Comparison of ENCODE assay signal across 8 cellular contexts in genomic region chr13:91347212-91347995, GRCh38. TPM values are rescaled to one million over a fixed set of nuclear protein-coding genes. Genes with fewer than 3 reads are reported as not detected.
DNase-seq lines count a peak whose midpoint lies in the region; ATAC-seq and TF ChIP-seq lines count a peak whose summit lies in the region.

Gene MIR17HG, plus strand, starts transcription at chr13:91347687.

- TF ChIP-seq CTCF in PC-9 (conservative IDR thresholded peaks at IDR 0.05), result no peak
- TF ChIP-seq CTCF in epithelial cell of proximal tubule (conservative IDR thresholded peaks at IDR 0.05; ENCODE audit: low read depth, low read length), result no peak

- CTCF ChIA-PET in PC-9 (lab: Charles Lee), result interaction anchor here (0.7 kb wide), 1 partner anchor 94 kb away, joined by 10 read pairs; no protein-coding TSS in a partner anchor

- POLR2A ChIA-PET in PC-9 (lab: Charles Lee; ENCODE audit: unreplicated experiment), result no interaction called here

- H3K36me3 ChIP-seq in PC-9 (ENCODE audit: low read depth) (peaks cover 33% of the 10 kb centered on the region), mucosa of stomach (ENCODE audit: control insufficient read depth, insufficient read depth, low read length) (no peaks in the 10 kb centered on the region)

- H3K9me2 ChIP-seq in PC-9 (ENCODE audit: insufficient read depth), result no peaks in the 10 kb centered on the region

- H3F3A ChIP-seq in PC-9 (ENCODE audit: insufficient read depth, low read depth), result peaks cover 30% of the 10 kb centered on the region

- peaks cover 29% of the 10 kb centered on the region for H4K20me1 ChIP-seq in PC-9 (ENCODE audit: insufficient read depth)

- H3K9me3 ChIP-seq in PC-9 (ENCODE audit: insufficient read depth, low read depth) (no peaks in the 10 kb centered on the region), mucosa of stomach (ENCODE audit: control insufficient read depth, low read length) (no peaks in the 10 kb centered on the region)

- intact Hi-C loops in PC-9 (cut with micrococcal nuclease; ENCODE audit: unreplicated experiment), result loop anchor here (10.0 kb wide), 1 partner anchor 213 kb away; no protein-coding TSS in a partner anchor

- H3K4me2 ChIP-seq in PC-9, result peak within 1 kb of the TSS; percentile 92

- H3K4me3 ChIP-seq in Jurkat, Clone E6-1 (ENCODE audit: low read length), result peak within 1 kb of the TSS; percentile 54
- H3K4me3 ChIP-seq in PC-9 (peak within 1 kb of the TSS; percentile 99; the same call in 1 of the 2 replicates), epithelial cell of proximal tubule (ENCODE audit: low read depth, low read length) (peak within 1 kb of the TSS; percentile 70), mucosa of stomach (ENCODE audit: low read length) (peak within 1 kb of the TSS; percentile 69)

- H2AFZ ChIP-seq in PC-9, result peak within 1 kb of the TSS; percentile 84

- peak within 1 kb of the TSS; percentile 87 for H3K9ac ChIP-seq in mucosa of stomach (ENCODE audit: low read length)

- H3K4me1 ChIP-seq in PC-9 (replicated peaks; ENCODE audit: insufficient read depth) (peaks cover 20% of the 10 kb centered on the region), mucosa of stomach (ENCODE audit: control insufficient read depth, insufficient read depth, low read length) (no peaks in the 10 kb centered on the region)

- DNase-seq in DMS153 treated with DMSO at 0.1 percent for 48 hours (lab: John Stamatoyannopoulos, UW; ENCODE audit: unreplicated experiment) (peak; percentile 88), PC-9 (peak; percentile 81 to 89), activated T-cell treated with anti-CD3 and anti-CD28 coated beads for 48 hours (ENCODE audit: low read depth) (peak; percentile 90), epithelial cell of proximal tubule (ENCODE audit: low read depth) (no peak)
- DNase-seq in Jurkat, Clone E6-1 (ENCODE audit: low read depth, low spot score), result peak; percentile 88
- DNase-seq in stimulated activated CD8-positive, alpha-beta memory T cell treated with anti-CD3 and anti-CD28 coated beads, Interleukin-4, amount 100 ng/mL, for 4 hours (ENCODE audit: low read depth in 2 of 2, low spot score in 1 of 2), result peak; percentile 74 to 84

- ATAC-seq in GM21717 (IDR thresholded peaks at IDR 0.05; ENCODE audit: unreplicated experiment), result peak; percentile 64

- peak within 1 kb of the TSS; percentile 81 for H3K27ac ChIP-seq in PC-9

- BruUV-seq in PC-9 (replicated peaks; lab: Mats Ljungman, UMichigan), result TSS peak; percentile 22

- H3K27me3 ChIP-seq in PC-9 (ENCODE audit: insufficient read depth, low read depth), result no peaks in the 10 kb centered on the region
- H3K27me3 ChIP-seq in mucosa of stomach (ENCODE audit: control insufficient read depth, insufficient read depth, low read length), result no peaks in the 10 kb centered on the region

- peaks cover 35% of the 10 kb centered on the region for H3K79me2 ChIP-seq in PC-9 (ENCODE audit: low read depth)

RNA-seq across cellular contexts. Expression of gene MIR17HG, which starts in this region (rescaled TPM):
- polyA plus RNA-seq in Jurkat, Clone E6-1 (2012; ENCODE audit: insufficient read depth, insufficient read length), result 5.8 TPM
- total RNA-seq in PC-9 (2021) (6.5 and 6.9 TPM in 2 replicates), epithelial cell of proximal tubule (3.7 and 5.1 TPM in 2 replicates)
